31 cellular contexts compared by ENCODE assay signal in the genomic region with DNA sequence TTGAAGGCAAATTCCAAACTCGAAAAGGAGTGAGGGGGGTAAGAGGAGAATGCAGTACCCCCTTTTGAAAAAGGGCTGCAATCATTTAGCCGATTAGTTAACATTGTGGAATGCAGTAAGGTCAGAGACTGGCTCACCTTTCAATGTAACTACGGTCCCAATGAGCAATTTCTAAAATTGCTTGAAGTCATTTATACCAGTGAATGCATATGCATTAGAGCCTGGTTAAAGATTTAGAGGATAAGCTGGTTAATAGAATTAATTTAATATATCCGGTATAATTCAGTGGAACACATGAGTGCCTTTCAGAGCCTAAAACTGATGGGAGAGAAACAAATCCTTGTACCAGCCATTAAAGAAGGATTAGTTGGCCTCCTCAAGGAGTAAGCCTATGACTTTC.
"Had no signal": no experiment of that assay in that cellular context is flagged by ENCODE, and none has a peak within 500 bp of the region (broad histone marks: within the 10 kb centered on the region; RNA-seq: fewer than 3 reads in every experiment).

No MANE protein-coding gene starts in this region.

- H3K36me3 Mint-ChIP-seq: activated CD4-positive, alpha-beta memory T cell treated with anti-CD3 and anti-CD28 coated beads for 36 hours; activated CD8-positive, alpha-beta memory T cell treated with anti-CD3 and anti-CD28 coated beads, Interleukin-2, amount 10 ng/mL, durations not matched to agents 7 days and 5 days; activated naive CD8-positive, alpha-beta T cell had no signal

- FAIRE-seq: frontal cortex had no signal

- H3K27ac ChIP-seq: body of pancreas, cardiac muscle cell, coronary artery, dorsolateral prefrontal cortex had no signal

- H3K4me3 ChIP-seq: body of pancreas, cardiac muscle cell, coronary artery, dorsolateral prefrontal cortex had no signal

- H3K4me3 Mint-ChIP-seq: activated CD4-positive, alpha-beta memory T cell treated with anti-CD3 and anti-CD28 coated beads for 36 hours; activated CD4-positive, alpha-beta T cell treated with anti-CD3 and anti-CD28 coated beads for 36 hours; activated CD4-positive, alpha-beta T cell treated with anti-CD3 and anti-CD28 coated beads, Interleukin-2, amount 10 ng/mL, durations not matched to agents 24 days and 14 days; activated CD8-positive, alpha-beta memory T cell treated with anti-CD3 and anti-CD28 coated beads, Interleukin-2, amount 10 ng/mL, durations not matched to agents 7 days and 5 days; activated CD8-positive, alpha-beta T cell treated with anti-CD3 and anti-CD28 coated beads, Interleukin-2, amount 10 ng/mL, durations not matched to agents 7 days and 5 days; activated naive CD8-positive, alpha-beta T cell; dendritic cell treated with granulocyte-macrophage colony-stimulating factor and Interleukin-4, amounts not matched to agents 40 ng/mL and 50 ng/mL, for 4 days; endodermal cell had no signal

- H3K4me1 Mint-ChIP-seq: activated CD4-positive, alpha-beta T cell treated with anti-CD3 and anti-CD28 coated beads for 36 hours; activated CD4-positive, alpha-beta T cell treated with anti-CD3 and anti-CD28 coated beads, Interleukin-2, amount 10 ng/mL, durations not matched to agents 24 days and 14 days; activated CD8-positive, alpha-beta memory T cell treated with anti-CD3 and anti-CD28 coated beads, Interleukin-2, amount 10 ng/mL, durations not matched to agents 7 days and 5 days had no signal

- H3K27ac Mint-ChIP-seq: activated CD4-positive, alpha-beta memory T cell treated with anti-CD3 and anti-CD28 coated beads for 36 hours; activated CD4-positive, alpha-beta T cell treated with anti-CD3 and anti-CD28 coated beads for 36 hours; activated CD4-positive, alpha-beta T cell treated with anti-CD3 and anti-CD28 coated beads, Interleukin-2, amount 10 ng/mL, durations not matched to agents 24 days and 14 days; activated CD8-positive, alpha-beta memory T cell treated with anti-CD3 and anti-CD28 coated beads, Interleukin-2, amount 10 ng/mL, durations not matched to agents 7 days and 5 days; activated CD8-positive, alpha-beta T cell treated with anti-CD3 and anti-CD28 coated beads, Interleukin-2, amount 10 ng/mL, durations not matched to agents 7 days and 5 days; activated naive CD8-positive, alpha-beta T cell; dendritic cell treated with granulocyte-macrophage colony-stimulating factor and Interleukin-4, amounts not matched to agents 40 ng/mL and 50 ng/mL, for 4 days; endodermal cell had no signal

- H3K27me3 Mint-ChIP-seq: activated CD4-positive, alpha-beta memory T cell treated with anti-CD3 and anti-CD28 coated beads for 36 hours; activated CD4-positive, alpha-beta T cell treated with anti-CD3 and anti-CD28 coated beads, Interleukin-2, amount 10 ng/mL, durations not matched to agents 24 days and 14 days; activated CD8-positive, alpha-beta memory T cell treated with anti-CD3 and anti-CD28 coated beads, Interleukin-2, amount 10 ng/mL, durations not matched to agents 7 days and 5 days; activated naive CD8-positive, alpha-beta T cell; dendritic cell treated with granulocyte-macrophage colony-stimulating factor and Interleukin-4, amounts not matched to agents 40 ng/mL and 50 ng/mL, for 4 days had no signal

- H3K27me3 ChIP-seq: body of pancreas, cardiac muscle cell, dorsolateral prefrontal cortex had no signal

- H3K9me3 Mint-ChIP-seq: endodermal cell had no signal

- DNase-seq: activated CD4-positive, alpha-beta memory T cell treated with anti-CD3 and anti-CD28 coated beads for 36 hours; activated CD4-positive, alpha-beta T cell treated with anti-CD3 and anti-CD28 coated beads for 36 hours; activated CD4-positive, alpha-beta T cell treated with anti-CD3 and anti-CD28 coated beads, Interleukin-2, amount 10 ng/mL, durations not matched to agents 24 days and 14 days; activated CD4-positive, CD25-positive, alpha-beta regulatory T cell; activated CD4-positive, CD25-positive, alpha-beta regulatory T cell treated with anti-CD3 and anti-CD28 coated beads, Interleukin-2, amount 50 U/mL, for 72 hours; activated CD8-positive, alpha-beta memory T cell treated with anti-CD3 and anti-CD28 coated beads, Interleukin-2, amount 10 ng/mL, durations not matched to agents 7 days and 5 days; activated CD8-positive, alpha-beta memory T cell treated with anti-CD3 and anti-CD28 coated beads, Interleukin-2, amount 50 U/mL, for 4 hours; activated CD8-positive, alpha-beta T cell treated with anti-CD3 and anti-CD28 coated beads, Interleukin-2, amount 10 ng/mL, durations not matched to agents 7 days and 5 days; activated gamma-delta T cell treated with Interleukin-2 at 50 U/mL for 16 hours; activated naive CD4-positive, alpha-beta T cell treated with anti-CD3 and anti-CD28 coated beads, Interleukin-2, amount 50 U/mL, for 16 hours; activated naive CD4-positive, alpha-beta T cell treated with Interleukin-2 at 50 U/mL for 16 hours; activated T-cell treated with anti-CD3 and anti-CD28 coated beads, Interleukin-2, amount 50 U/mL, for 1 hour; activated T-cell treated with anti-CD3 and anti-CD28 coated beads, Interleukin-2, amount 50 U/mL, for 48 hours; amniotic stem cell; anterior cingulate cortex; body of pancreas; central memory CD4-positive, alpha-beta T cell; cerebellar nuclear complex; dorsolateral prefrontal cortex; effector memory CD4-positive, alpha-beta T cell; endodermal cell; foreskin fibroblast; head of caudate nucleus; hippocampal formation; T-helper 2 cell had no signal

- H3K9me3 ChIP-seq: body of pancreas had no signal

- ATAC-seq: activated CD4-positive, alpha-beta T cell treated with anti-CD3 and anti-CD28 coated beads for 36 hours; activated CD8-positive, alpha-beta memory T cell treated with anti-CD3 and anti-CD28 coated beads, Interleukin-2, amount 10 ng/mL, durations not matched to agents 7 days and 5 days; activated CD8-positive, alpha-beta T cell treated with anti-CD3 and anti-CD28 coated beads, Interleukin-2, amount 10 ng/mL, durations not matched to agents 7 days and 5 days; body of pancreas; esophagus mucosa had no signal

- H3K36me3 ChIP-seq: cardiac muscle cell had no signal
